Comparison of ENCODE assay signal across 1 cellular context in the genomic region with DNA sequence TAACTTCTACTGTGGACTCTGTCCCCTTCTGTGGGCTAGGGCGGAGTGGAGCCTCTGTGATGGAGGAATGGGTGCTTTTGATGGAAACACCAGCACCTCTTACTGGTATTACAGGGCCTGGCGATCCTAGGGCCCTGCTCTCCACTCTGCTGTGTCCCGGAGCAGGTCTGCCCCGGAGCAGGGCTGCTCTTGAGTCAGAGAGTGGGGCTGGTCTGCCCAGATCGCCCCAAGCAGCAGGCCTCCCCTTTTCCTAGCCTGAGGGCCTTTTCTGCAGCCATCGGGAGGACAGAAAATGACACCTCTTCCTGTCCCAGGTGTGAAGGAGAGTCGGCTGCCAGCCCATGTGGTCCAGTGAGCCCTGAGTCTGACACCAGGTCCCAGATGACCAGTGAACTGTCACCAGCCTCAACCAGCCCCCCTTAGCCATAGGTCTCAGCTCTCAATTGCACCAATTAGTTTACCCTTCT.
TF ChIP-seq lines count a peak whose summit lies in the region.

No MANE protein-coding gene starts in this region.

TF ChIP-seq in HCT116, 20 proteins besides CTCF, POLR2A, EP300 and RAD21 (continued from another document):
- TF ChIP-seq, protein P1, sequence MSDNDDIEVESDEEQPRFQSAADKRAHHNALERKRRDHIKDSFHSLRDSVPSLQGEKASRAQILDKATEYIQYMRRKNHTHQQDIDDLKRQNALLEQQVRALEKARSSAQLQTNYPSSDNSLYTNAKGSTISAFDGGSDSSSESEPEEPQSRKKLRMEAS (IDR thresholded peaks at IDR 0.05) = 0 out of 2 replicates have a peak, but pooled peaks have one; percentile 4
